Comparison of ENCODE assay signal across 20 cellular contexts in genomic region chr1:115313173-115313572, GRCh38. TPM values are rescaled to one million over a fixed set of nuclear protein-coding genes. Genes with fewer than 3 reads are reported as not detected.
"Had no signal": no experiment of that assay in that cellular context is flagged by ENCODE, and none has a peak within 500 bp of the region (broad histone marks: within the 10 kb centered on the region; RNA-seq: fewer than 3 reads in every experiment).

No MANE protein-coding gene starts in this region.

- DNase-seq: activated B cell treated with CpG ODN at 0.5 μM for 24 hours; activated CD4-positive, alpha-beta T cell treated with anti-CD3 and anti-CD28 coated beads, Interleukin-2, amount 10 ng/mL, durations not matched to agents 24 days and 14 days; activated naive CD4-positive, alpha-beta T cell treated with anti-CD3 and anti-CD28 coated beads, Interleukin-2, amount 50 U/mL, for 16 hours; activated T-cell treated with anti-CD3 and anti-CD28 coated beads, Interleukin-2, amount 50 U/mL, for 1 hour; adrenal gland; cerebellar nuclear complex; dermis blood vessel endothelial cell; glutamatergic neuron; left colon; mammary epithelial cell; nucleus accumbens; stimulated activated CD4-positive, alpha-beta T cell treated with anti-CD3 and anti-CD28 coated beads, Interleukin-2, amount 100 ng/mL, for 48 hours; stimulated activated naive CD4-positive, alpha-beta T cell treated with Interleukin-2 at 50 U/mL for 16 hours; upper lobe of right lung had no signal

- H3K36me3 ChIP-seq: adrenal gland, suprapubic skin, upper lobe of right lung had no signal

- H3K4me1 Mint-ChIP-seq: activated CD4-positive, alpha-beta T cell treated with anti-CD3 and anti-CD28 coated beads, Interleukin-2, amount 10 ng/mL, durations not matched to agents 24 days and 14 days had no signal

- H3K27ac Mint-ChIP-seq: activated B cell treated with CpG ODN at 0.5 μM for 24 hours; activated CD4-positive, alpha-beta T cell treated with anti-CD3 and anti-CD28 coated beads, Interleukin-2, amount 10 ng/mL, durations not matched to agents 24 days and 14 days; natural killer cell treated with Interleukin-12 subunit alpha and Interleukin-12 subunit beta and Interleukin-15 and Interleukin-18, amount 100 ng/mL, for 72 hours; T-helper 1 cell treated with Interleukin-12 subunit alpha and Interleukin-12 subunit beta and Interleukin-4 antibody, amounts not matched to agents 30 μg/mL and 1 μg/mL, for 36 hours had no signal

- H3K27me3 Mint-ChIP-seq: activated B cell treated with CpG ODN at 0.5 μM for 24 hours had no signal

- H3K4me3 ChIP-seq: adrenal gland, suprapubic skin, upper lobe of right lung had no signal

- H3K9me3 ChIP-seq: adrenal gland, suprapubic skin, upper lobe of right lung had no signal

- H3K4me1 ChIP-seq: adrenal gland, upper lobe of right lung had no signal

- H3K36me3 Mint-ChIP-seq: brain; natural killer cell treated with Interleukin-12 subunit alpha and Interleukin-12 subunit beta and Interleukin-15 and Interleukin-18, amount 100 ng/mL, for 72 hours had no signal

- ATAC-seq: left colon; natural killer cell treated with Interleukin-12 subunit alpha and Interleukin-12 subunit beta and Interleukin-15 and Interleukin-18, amount 100 ng/mL, for 72 hours; upper lobe of right lung had no signal

- H3K27ac ChIP-seq: suprapubic skin, upper lobe of right lung had no signal

- H3K9me3 Mint-ChIP-seq: activated B cell treated with CpG ODN at 0.5 μM for 24 hours; activated CD4-positive, alpha-beta T cell treated with anti-CD3 and anti-CD28 coated beads, Interleukin-2, amount 10 ng/mL, durations not matched to agents 24 days and 14 days; natural killer cell treated with Interleukin-12 subunit alpha and Interleukin-12 subunit beta and Interleukin-15 and Interleukin-18, amount 100 ng/mL, for 72 hours; T-helper 1 cell treated with Interleukin-12 subunit alpha and Interleukin-12 subunit beta and Interleukin-4 antibody, amounts not matched to agents 30 μg/mL and 1 μg/mL, for 36 hours had no signal

- H3K4me3 Mint-ChIP-seq: activated B cell treated with CpG ODN at 0.5 μM for 24 hours; activated CD4-positive, alpha-beta T cell treated with anti-CD3 and anti-CD28 coated beads, Interleukin-2, amount 10 ng/mL, durations not matched to agents 24 days and 14 days; brain; natural killer cell treated with Interleukin-12 subunit alpha and Interleukin-12 subunit beta and Interleukin-15 and Interleukin-18, amount 100 ng/mL, for 72 hours; T-helper 1 cell treated with Interleukin-12 subunit alpha and Interleukin-12 subunit beta and Interleukin-4 antibody, amounts not matched to agents 30 μg/mL and 1 μg/mL, for 36 hours had no signal

- H3K27me3 ChIP-seq: adrenal gland, suprapubic skin, upper lobe of right lung had no signal

- FAIRE-seq: TTC549 had no signal

RNA-seq across cellular contexts. Expression of gene NGF, which starts 24.9 kb away (rescaled TPM):
- total RNA-seq: activated B cell treated with CpG ODN at 0.5 μM for 24 hours; activated CD4-positive, alpha-beta T cell treated with anti-CD3 and anti-CD28 coated beads, Interleukin-2, amount 10 ng/mL, durations not matched to agents 24 days and 14 days; natural killer cell treated with Interleukin-12 subunit alpha and Interleukin-12 subunit beta and Interleukin-15 and Interleukin-18, amount 100 ng/mL, for 72 hours; pulmonary artery endothelial cell had no signal
